17 cellular contexts compared by ENCODE assay signal in genomic region chr3:131283862-131284261, GRCh38.
DNase-seq lines count a peak whose midpoint lies in the region; ATAC-seq and TF ChIP-seq lines count a peak whose summit lies in the region.
"Had no signal": no experiment of that assay in that cellular context is flagged by ENCODE, and none has a peak within 500 bp of the region (broad histone marks: within the 10 kb centered on the region; RNA-seq: fewer than 3 reads in every experiment).

No MANE protein-coding gene starts in this region.

- H3K9me3 ChIP-seq in cardiac muscle cell (ENCODE audit: low read depth): no peaks in the 10 kb centered on the region
- no peaks in the 10 kb centered on the region for H3K9me3 ChIP-seq in body of pancreas
- no peaks in the 10 kb centered on the region for H3K9me3 ChIP-seq in uterus
- H3K9me3 ChIP-seq: Caco-2 had no signal

- H3K27ac ChIP-seq in cardiac muscle cell (peak overlapping the region; percentile 38), body of pancreas (no peak overlapping the region), uterus (no peak overlapping the region)
- H3K27ac ChIP-seq: RWPE1 had no signal

- no peak for ATAC-seq in left ventricle myocardium superior
- peak; percentile 52 for ATAC-seq in body of pancreas

- TF ChIP-seq CTCF in cardiac muscle cell (IDR thresholded peaks at IDR 0.05; ENCODE audit: low read depth, low read length): no peak
- TF ChIP-seq CTCF in body of pancreas (IDR thresholded peaks at IDR 0.05): no peak
- TF ChIP-seq CTCF in uterus (IDR thresholded peaks at IDR 0.05): no peak

- 41 to 54% methylated on average over 3 of the region's 3 CpGs for WGBS in body of pancreas, 2 donors

- DNase-seq in cardiac muscle cell (ENCODE audit: low read depth in 1 of 2, low spot score in 1 of 2): peak in 1 of 2 donors; percentile 35
- DNase-seq in left ventricle myocardium superior: no peak
- peak; percentile 51 to 86 (median 61) for DNase-seq in body of pancreas
- DNase-seq in left kidney (ENCODE audit: low read depth, low spot score): peak; percentile 96
- DNase-seq in NOMO-1 treated with dmso at 0.1 percent for 144 hours (lab: John Stamatoyannopoulos, UW; ENCODE audit: unreplicated experiment): no peak
- DNase-seq in NCI-H128 (lab: John Stamatoyannopoulos, UW; ENCODE audit: unreplicated experiment): no peak
- DNase-seq in uterus: no peak
- DNase-seq: AML-193; Caco-2; DMS53; HCEC 1CT; NCI-H2081 treated with DMSO at 0.1 percent for 48 hours; NCI-H345; NCI-H526; NK-92 treated with Interleukin-12 subunit alpha and Interleukin-12 subunit beta, amount 100 ng/mL, for 24 hours; OCI-M1 had no signal

- TF ChIP-seq POLR2A in body of pancreas (IDR thresholded peaks at IDR 0.05) (no peak), uterus (IDR thresholded peaks at IDR 0.05) (no peak)

- H3K4me1 ChIP-seq in cardiac muscle cell (ENCODE audit: low read depth) (peaks cover 30% of the 10 kb centered on the region), body of pancreas (peaks cover 8% of the 10 kb centered on the region), uterus (no peaks in the 10 kb centered on the region)
- H3K4me1 ChIP-seq: Caco-2 had no signal

- H3K4me3 ChIP-seq in cardiac muscle cell (no peak overlapping the region), body of pancreas (no peak overlapping the region), uterus (no peak overlapping the region)

- intact Hi-C loops in left ventricle myocardium superior (cut with micrococcal nuclease): no loop called here
- intact Hi-C loops in body of pancreas (cut with DNase I): no loop called here
- intact Hi-C loops in uterus (cut with DNase I; ENCODE audit: low total_unique reads): no loop called here

- H3K36me3 ChIP-seq in cardiac muscle cell (no peaks in the 10 kb centered on the region), body of pancreas (replicated peaks in 1 of 2; ENCODE audit: insufficient read depth in 1 of 2, low read depth in 2 of 2) (no peaks in the 10 kb centered on the region), uterus (no peaks in the 10 kb centered on the region)

- H3K27me3 ChIP-seq in cardiac muscle cell (no peaks in the 10 kb centered on the region), body of pancreas (no peaks in the 10 kb centered on the region), uterus (no peaks in the 10 kb centered on the region)

Comparison
In these comparisons a context has a peak if more than half of its experiments do, and no peak if none do; other contexts are left out.
1. DNase-seq: peak in body of pancreas (4 of 4) and left kidney (single experiment); none in left ventricle myocardium superior (single experiment), NOMO-1 treated with dmso at 0.1 percent for 144 hours (single experiment), NCI-H128 (single experiment) and uterus (0 of 2).